In genomic region chr3:55538158-55538557, GRCh38 we compare ENCODE assay signal across 17 cellular contexts. TPM values are rescaled to one million over a fixed set of nuclear protein-coding genes. Genes with fewer than 3 reads are reported as not detected.
"Had no signal": no experiment of that assay in that cellular context is flagged by ENCODE, and none has a peak within 500 bp of the region (broad histone marks: within the 10 kb centered on the region; RNA-seq: fewer than 3 reads in every experiment).

No MANE protein-coding gene starts in this region.

- H3K36me3 Mint-ChIP-seq: activated naive CD4-positive, alpha-beta T cell treated with anti-CD3 and anti-CD28 coated beads, Interleukin-2, amount 50 U/mL, for 72 hours; immature natural killer cell; naive thymus-derived CD4-positive, alpha-beta T cell; stimulated activated naive B cell treated with anti-CD40 and anti-IgM and Interleukin-4, amounts not matched to agents 10 μg/mL and 1 μg/mL and 100 μg/mL, for 72 hours; T-cell had no signal

- H3K27me3 Mint-ChIP-seq: activated CD4-positive, alpha-beta T cell treated with anti-CD3 and anti-CD28 coated beads, Interleukin-2, amount 10 ng/mL, durations not matched to agents 7 days and 5 days; stimulated activated naive B cell treated with anti-CD40 and anti-IgM and Interleukin-4, amounts not matched to agents 10 μg/mL and 1 μg/mL and 100 μg/mL, for 72 hours had no signal

- H3K4me3 Mint-ChIP-seq: activated CD4-positive, alpha-beta T cell treated with anti-CD3 and anti-CD28 coated beads, Interleukin-2, amount 10 ng/mL, durations not matched to agents 7 days and 5 days; immature natural killer cell; naive thymus-derived CD4-positive, alpha-beta T cell; stimulated activated naive B cell treated with anti-CD40 and anti-IgM and Interleukin-4, amounts not matched to agents 10 μg/mL and 1 μg/mL and 100 μg/mL, for 72 hours; T-cell had no signal

- H3K27ac Mint-ChIP-seq: activated CD4-positive, alpha-beta T cell treated with anti-CD3 and anti-CD28 coated beads, Interleukin-2, amount 10 ng/mL, durations not matched to agents 7 days and 5 days; activated naive CD4-positive, alpha-beta T cell treated with anti-CD3 and anti-CD28 coated beads, Interleukin-2, amount 50 U/mL, for 72 hours; immature natural killer cell; naive thymus-derived CD4-positive, alpha-beta T cell; stimulated activated naive B cell treated with anti-CD40 and anti-IgM and Interleukin-4, amounts not matched to agents 10 μg/mL and 1 μg/mL and 100 μg/mL, for 72 hours; T-cell had no signal

- ATAC-seq: activated CD4-positive, CD25-positive, alpha-beta regulatory T cell treated with anti-CD3 and anti-CD28 coated beads, Interleukin-2, amount 50 U/mL, for 24 hours; activated naive CD4-positive, alpha-beta T cell treated with anti-CD3 and anti-CD28 coated beads, Interleukin-2, amount 50 U/mL, for 72 hours; esophagus mucosa; gastrocnemius medialis; naive thymus-derived CD4-positive, alpha-beta T cell; stimulated activated naive B cell treated with anti-CD40 and anti-IgM and Interleukin-4, amounts not matched to agents 10 μg/mL and 1 μg/mL and 100 μg/mL, for 72 hours; T-cell; upper lobe of right lung had no signal

- H3K9me3 Mint-ChIP-seq: activated CD4-positive, alpha-beta T cell treated with anti-CD3 and anti-CD28 coated beads, Interleukin-2, amount 10 ng/mL, durations not matched to agents 7 days and 5 days; activated naive CD4-positive, alpha-beta T cell treated with anti-CD3 and anti-CD28 coated beads, Interleukin-2, amount 50 U/mL, for 72 hours; T-cell had no signal

- H3K4me1 Mint-ChIP-seq: activated CD4-positive, alpha-beta T cell treated with anti-CD3 and anti-CD28 coated beads, Interleukin-2, amount 10 ng/mL, durations not matched to agents 7 days and 5 days; immature natural killer cell; naive thymus-derived CD4-positive, alpha-beta T cell; stimulated activated naive B cell treated with anti-CD40 and anti-IgM and Interleukin-4, amounts not matched to agents 10 μg/mL and 1 μg/mL and 100 μg/mL, for 72 hours; T-cell had no signal

- DNase-seq: activated CD4-positive, alpha-beta T cell treated with anti-CD3 and anti-CD28 coated beads, Interleukin-2, amount 10 ng/mL, durations not matched to agents 7 days and 5 days; activated CD8-positive, alpha-beta memory T cell treated with anti-CD3 and anti-CD28 coated beads for 24 hours; activated gamma-delta T cell; adrenal gland; gastrocnemius medialis; head of caudate nucleus; immature natural killer cell; mesenchymal stem cell; naive thymus-derived CD4-positive, alpha-beta T cell; occipital lobe; posterior cingulate gyrus; stimulated activated naive B cell treated with anti-CD40 and anti-IgM and Interleukin-4, amounts not matched to agents 10 μg/mL and 1 μg/mL and 100 μg/mL, for 72 hours; T-cell; upper lobe of right lung had no signal

RNA-seq across cellular contexts. Expression of gene WNT5A, which starts 51.1 kb away (rescaled TPM):
- total RNA-seq: activated CD4-positive, alpha-beta T cell treated with anti-CD3 and anti-CD28 coated beads, Interleukin-2, amount 10 ng/mL, durations not matched to agents 7 days and 5 days; activated naive CD4-positive, alpha-beta T cell treated with anti-CD3 and anti-CD28 coated beads, Interleukin-2, amount 50 U/mL, for 72 hours had no signal
